ENCODE assay signal across 7 cellular contexts in genomic region chr19:6412111-6412999, GRCh38. TPM values are rescaled to one million over a fixed set of nuclear protein-coding genes. Genes with fewer than 3 reads are reported as not detected.
DNase-seq lines count a peak whose midpoint lies in the region; ATAC-seq and TF ChIP-seq lines count a peak whose summit lies in the region.

No MANE protein-coding gene starts in this region.

- intact Hi-C loops in left ventricle myocardium superior (cut with micrococcal nuclease): no loop called here

- H3K4me3 Mint-ChIP-seq in activated T-helper 17 cell treated with anti-CD3 and anti-CD28 coated beads, Interleukin-2, amount 50 U/mL, for 72 hours: no peak overlapping the region

- no peaks in the 10 kb centered on the region for H3K27me3 Mint-ChIP-seq in activated T-helper 17 cell treated with anti-CD3 and anti-CD28 coated beads, Interleukin-2, amount 50 U/mL, for 72 hours

- ATAC-seq in activated T-helper 17 cell treated with anti-CD3 and anti-CD28 coated beads, Interleukin-2, amount 50 U/mL, for 72 hours (replicated peaks): peak; percentile 80
- ATAC-seq in left ventricle myocardium superior: peak; percentile 47
- no peak for ATAC-seq in GM19395 (IDR thresholded peaks at IDR 0.05; ENCODE audit: unreplicated experiment)

- H3K36me3 Mint-ChIP-seq in activated T-helper 17 cell treated with anti-CD3 and anti-CD28 coated beads, Interleukin-2, amount 50 U/mL, for 72 hours (ENCODE audit: low read depth): peaks cover 47% of the 10 kb centered on the region

- H3K4me1 Mint-ChIP-seq in activated T-helper 17 cell treated with anti-CD3 and anti-CD28 coated beads, Interleukin-2, amount 50 U/mL, for 72 hours: no peaks in the 10 kb centered on the region

- no peaks in the 10 kb centered on the region for H3K9me3 Mint-ChIP-seq in activated T-helper 17 cell treated with anti-CD3 and anti-CD28 coated beads, Interleukin-2, amount 50 U/mL, for 72 hours

- DNase-seq in GM12865 (ENCODE audit: low read depth): peak; percentile 58
- DNase-seq in NAMALWA (ENCODE audit: low spot score): peak; percentile 64
- DNase-seq in left ventricle myocardium superior: peak; percentile 48
- peak; percentile 62 to 63 for DNase-seq in stimulated activated CD4-positive, alpha-beta T cell treated with anti-CD3 and anti-CD28 coated beads, Interleukin-2, amount 100 ng/mL, for 24 hours
- no peak for DNase-seq in NCI-H128 (lab: John Stamatoyannopoulos, UW; ENCODE audit: unreplicated experiment)

- no peak overlapping the region for H3K27ac Mint-ChIP-seq in activated T-helper 17 cell treated with anti-CD3 and anti-CD28 coated beads, Interleukin-2, amount 50 U/mL, for 72 hours

- no peak overlapping the region for H3K4me3 ChIP-seq in GM12865 (ENCODE audit: low read depth, low read length)

- TF ChIP-seq CTCF in GM12865 (IDR thresholded peaks at IDR 0.05; ENCODE audit: insufficient read depth, low read depth, low read length, missing control alignments): peak; percentile 64

RNA-seq across cellular contexts. Expression of gene KHSRP, which starts 12.3 kb away (rescaled TPM):
- 100 to 1,000 TPM; 214 to 354 TPM for total RNA-seq in activated T-helper 17 cell treated with anti-CD3 and anti-CD28 coated beads, Interleukin-2, amount 50 U/mL, for 72 hours
- 103 TPM for total RNA-seq in left ventricle myocardium superior

RNA-seq across cellular contexts. Expression of gene GTF2F1, which starts 19.4 kb away (rescaled TPM):
- 10 to 100 TPM; 53.8 to 56.1 TPM for total RNA-seq in activated T-helper 17 cell treated with anti-CD3 and anti-CD28 coated beads, Interleukin-2, amount 50 U/mL, for 72 hours
- total RNA-seq in left ventricle myocardium superior: 30.9 TPM

RNA-seq across cellular contexts. Expression of gene SLC25A41, which starts 21.2 kb away (rescaled TPM):
- not detected for total RNA-seq in activated T-helper 17 cell treated with anti-CD3 and anti-CD28 coated beads, Interleukin-2, amount 50 U/mL, for 72 hours
- 0.25 TPM for total RNA-seq in left ventricle myocardium superior

RNA-seq across cellular contexts. Expression of gene PSPN, which starts 36.6 kb away (rescaled TPM):
- total RNA-seq in activated T-helper 17 cell treated with anti-CD3 and anti-CD28 coated beads, Interleukin-2, amount 50 U/mL, for 72 hours: 1 to 10 TPM; 1.9 to 2.8 TPM
- total RNA-seq in left ventricle myocardium superior: 1.2 TPM

RNA-seq across cellular contexts. Expression of gene ALKBH7, which starts 39.8 kb away (rescaled TPM):
- total RNA-seq in activated T-helper 17 cell treated with anti-CD3 and anti-CD28 coated beads, Interleukin-2, amount 50 U/mL, for 72 hours: 10 to 100 TPM; 41.1 to 69.7 TPM
- 139 TPM for total RNA-seq in left ventricle myocardium superior
